In the genomic region with DNA sequence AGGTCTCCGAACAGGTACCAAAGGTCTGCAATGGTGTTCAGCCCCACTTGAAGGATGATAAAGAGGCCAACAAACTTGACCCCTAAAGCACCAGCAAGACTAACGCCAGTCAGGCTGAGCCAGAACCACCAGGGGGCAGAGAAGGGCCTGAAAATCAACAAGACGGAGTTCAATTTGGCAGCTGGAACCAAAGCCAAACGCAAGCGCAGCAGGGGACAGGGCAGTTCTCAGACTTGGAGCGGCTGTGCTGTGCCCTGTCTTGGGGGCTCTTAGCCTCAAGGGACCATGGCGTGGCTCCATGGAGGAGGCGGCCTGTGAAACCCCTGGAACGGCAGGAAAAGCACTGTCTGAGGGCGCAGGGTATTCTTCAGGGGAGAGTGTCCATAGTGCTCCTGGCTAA, we compare ENCODE assay signal across 1 cellular context.
TF ChIP-seq lines count a peak whose summit lies in the region.

No MANE protein-coding gene starts in this region.

TF ChIP-seq in HepG2, 621 proteins besides CTCF, POLR2A, EP300 and RAD21 (continued from another document):
- TF ChIP-seq, protein P1, sequence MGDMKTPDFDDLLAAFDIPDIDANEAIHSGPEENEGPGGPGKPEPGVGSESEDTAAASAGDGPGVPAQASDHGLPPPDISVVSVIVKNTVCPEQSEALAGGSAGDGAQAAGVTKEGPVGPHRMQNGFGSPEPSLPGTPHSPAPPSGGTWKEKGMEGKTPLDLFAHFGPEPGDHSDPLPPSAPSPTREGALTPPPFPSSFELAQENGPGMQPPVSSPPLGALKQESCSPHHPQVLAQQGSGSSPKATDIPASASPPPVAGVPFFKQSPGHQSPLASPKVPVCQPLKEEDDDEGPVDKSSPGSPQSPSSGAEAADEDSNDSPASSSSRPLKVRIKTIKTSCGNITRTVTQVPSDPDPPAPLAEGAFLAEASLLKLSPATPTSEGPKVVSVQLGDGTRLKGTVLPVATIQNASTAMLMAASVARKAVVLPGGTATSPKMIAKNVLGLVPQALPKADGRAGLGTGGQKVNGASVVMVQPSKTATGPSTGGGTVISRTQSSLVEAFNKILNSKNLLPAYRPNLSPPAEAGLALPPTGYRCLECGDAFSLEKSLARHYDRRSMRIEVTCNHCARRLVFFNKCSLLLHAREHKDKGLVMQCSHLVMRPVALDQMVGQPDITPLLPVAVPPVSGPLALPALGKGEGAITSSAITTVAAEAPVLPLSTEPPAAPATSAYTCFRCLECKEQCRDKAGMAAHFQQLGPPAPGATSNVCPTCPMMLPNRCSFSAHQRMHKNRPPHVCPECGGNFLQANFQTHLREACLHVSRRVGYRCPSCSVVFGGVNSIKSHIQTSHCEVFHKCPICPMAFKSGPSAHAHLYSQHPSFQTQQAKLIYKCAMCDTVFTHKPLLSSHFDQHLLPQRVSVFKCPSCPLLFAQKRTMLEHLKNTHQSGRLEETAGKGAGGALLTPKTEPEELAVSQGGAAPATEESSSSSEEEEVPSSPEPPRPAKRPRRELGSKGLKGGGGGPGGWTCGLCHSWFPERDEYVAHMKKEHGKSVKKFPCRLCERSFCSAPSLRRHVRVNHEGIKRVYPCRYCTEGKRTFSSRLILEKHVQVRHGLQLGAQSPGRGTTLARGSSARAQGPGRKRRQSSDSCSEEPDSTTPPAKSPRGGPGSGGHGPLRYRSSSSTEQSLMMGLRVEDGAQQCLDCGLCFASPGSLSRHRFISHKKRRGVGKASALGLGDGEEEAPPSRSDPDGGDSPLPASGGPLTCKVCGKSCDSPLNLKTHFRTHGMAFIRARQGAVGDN (CRISPR knock-in tag; IDR thresholded peaks at IDR 0.05): peak; percentile 57
- peak; percentile 65; the same call in 1 of the 2 replicates for TF ChIP-seq ZNF652 (CRISPR knock-in tag; IDR thresholded peaks at IDR 0.05; ENCODE audit: borderline replicate concordance, low read depth)
- TF ChIP-seq FOSL2 (CRISPR knock-in tag; IDR thresholded peaks at IDR 0.05): peak; percentile 37
- TF ChIP-seq FOSL1 (CRISPR knock-in tag; IDR thresholded peaks at IDR 0.05; ENCODE audit: borderline replicate concordance): no peak
- TF ChIP-seq GABPA (IDR thresholded peaks at IDR 0.05; ENCODE audit: low read depth, low read length): no peak
- TF ChIP-seq GABPA (CRISPR knock-in tag; IDR thresholded peaks at IDR 0.05; ENCODE audit: low read depth): no peak
- peak; percentile 58; the same call in 1 of the 2 replicates for TF ChIP-seq REPIN1 (CRISPR knock-in tag; IDR thresholded peaks at IDR 0.05; ENCODE audit: borderline replicate concordance, low read depth)
- TF ChIP-seq, protein P2, sequence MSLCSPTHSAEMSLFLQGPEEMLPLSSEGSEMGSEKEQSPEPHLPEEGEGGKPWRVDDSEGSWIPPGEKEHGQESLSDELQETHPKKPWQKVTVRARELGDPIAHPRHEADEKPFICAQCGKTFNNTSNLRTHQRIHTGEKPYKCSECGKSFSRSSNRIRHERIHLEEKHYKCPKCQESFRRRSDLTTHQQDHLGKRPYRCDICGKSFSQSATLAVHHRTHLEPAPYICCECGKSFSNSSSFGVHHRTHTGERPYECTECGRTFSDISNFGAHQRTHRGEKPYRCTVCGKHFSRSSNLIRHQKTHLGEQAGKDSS (CRISPR knock-in tag; IDR thresholded peaks at IDR 0.05; ENCODE audit: borderline replicate concordance, low read depth): no peak
- TF ChIP-seq, protein P3, sequence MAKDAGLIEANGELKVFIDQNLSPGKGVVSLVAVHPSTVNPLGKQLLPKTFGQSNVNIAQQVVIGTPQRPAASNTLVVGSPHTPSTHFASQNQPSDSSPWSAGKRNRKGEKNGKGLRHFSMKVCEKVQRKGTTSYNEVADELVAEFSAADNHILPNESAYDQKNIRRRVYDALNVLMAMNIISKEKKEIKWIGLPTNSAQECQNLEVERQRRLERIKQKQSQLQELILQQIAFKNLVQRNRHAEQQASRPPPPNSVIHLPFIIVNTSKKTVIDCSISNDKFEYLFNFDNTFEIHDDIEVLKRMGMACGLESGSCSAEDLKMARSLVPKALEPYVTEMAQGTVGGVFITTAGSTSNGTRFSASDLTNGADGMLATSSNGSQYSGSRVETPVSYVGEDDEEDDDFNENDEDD (CRISPR knock-in tag; IDR thresholded peaks at IDR 0.05; ENCODE audit: borderline replicate concordance): no peak
- TF ChIP-seq MEIS2 (CRISPR knock-in tag; IDR thresholded peaks at IDR 0.05): no peak
- TF ChIP-seq FOXO1 (CRISPR knock-in tag; IDR thresholded peaks at IDR 0.05): no peak; the same call in 1 of the 2 replicates
- TF ChIP-seq MEIS1 (CRISPR knock-in tag; IDR thresholded peaks at IDR 0.05; ENCODE audit: borderline replicate concordance): no peak
- no peak for TF ChIP-seq RAD51 (IDR thresholded peaks at IDR 0.05; ENCODE audit: borderline replicate concordance)
- TF ChIP-seq AGO2 (optimal IDR thresholded peaks at IDR 0.05; ENCODE audit: low read depth, low read length): no peak
- TF ChIP-seq SAP130 (CRISPR knock-in tag; IDR thresholded peaks at IDR 0.05; ENCODE audit: low read depth): 0 out of 2 replicates have a peak, but pooled peaks have one; percentile 15
- TF ChIP-seq SYNCRIP (IDR thresholded peaks at IDR 0.05; ENCODE audit: insufficient read depth, low read depth, low read length): no peak
- no peak for TF ChIP-seq LCORL (IDR thresholded peaks at IDR 0.05)
- 0 out of 2 replicates have a peak, but pooled peaks have one; percentile 22 for TF ChIP-seq LCORL (CRISPR knock-in tag; IDR thresholded peaks at IDR 0.05)
- TF ChIP-seq, protein P4, sequence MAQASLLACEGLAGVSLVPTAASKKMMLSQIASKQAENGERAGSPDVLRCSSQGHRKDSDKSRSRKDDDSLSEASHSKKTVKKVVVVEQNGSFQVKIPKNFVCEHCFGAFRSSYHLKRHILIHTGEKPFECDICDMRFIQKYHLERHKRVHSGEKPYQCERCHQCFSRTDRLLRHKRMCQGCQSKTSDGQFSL (CRISPR knock-in tag; IDR thresholded peaks at IDR 0.05): no peak
- TF ChIP-seq ZNF263 (CRISPR knock-in tag; IDR thresholded peaks at IDR 0.05): no peak
- TF ChIP-seq NR2F1 (CRISPR knock-in tag; IDR thresholded peaks at IDR 0.05): 0 out of 4 replicates have a peak, but pooled peaks of 1 of the 2 experiments have one; percentile 21
- peak; percentile 20; the same call in 1 of the 3 replicates for TF ChIP-seq MXI1 (IDR thresholded peaks at IDR 0.05; ENCODE audit: borderline replicate concordance, low read depth, low read length)
- TF ChIP-seq, protein P5, sequence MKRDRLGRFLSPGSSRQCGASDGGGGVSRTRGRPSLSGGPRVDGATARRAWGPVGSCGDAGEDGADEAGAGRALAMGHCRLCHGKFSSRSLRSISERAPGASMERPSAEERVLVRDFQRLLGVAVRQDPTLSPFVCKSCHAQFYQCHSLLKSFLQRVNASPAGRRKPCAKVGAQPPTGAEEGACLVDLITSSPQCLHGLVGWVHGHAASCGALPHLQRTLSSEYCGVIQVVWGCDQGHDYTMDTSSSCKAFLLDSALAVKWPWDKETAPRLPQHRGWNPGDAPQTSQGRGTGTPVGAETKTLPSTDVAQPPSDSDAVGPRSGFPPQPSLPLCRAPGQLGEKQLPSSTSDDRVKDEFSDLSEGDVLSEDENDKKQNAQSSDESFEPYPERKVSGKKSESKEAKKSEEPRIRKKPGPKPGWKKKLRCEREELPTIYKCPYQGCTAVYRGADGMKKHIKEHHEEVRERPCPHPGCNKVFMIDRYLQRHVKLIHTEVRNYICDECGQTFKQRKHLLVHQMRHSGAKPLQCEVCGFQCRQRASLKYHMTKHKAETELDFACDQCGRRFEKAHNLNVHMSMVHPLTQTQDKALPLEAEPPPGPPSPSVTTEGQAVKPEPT (CRISPR knock-in tag; IDR thresholded peaks at IDR 0.05; ENCODE audit: low read depth): no peak
- peak; percentile 62; the same call in 1 of the 2 replicates for TF ChIP-seq NRL (CRISPR knock-in tag; IDR thresholded peaks at IDR 0.05; ENCODE audit: borderline replicate concordance)
- TF ChIP-seq, protein P6, sequence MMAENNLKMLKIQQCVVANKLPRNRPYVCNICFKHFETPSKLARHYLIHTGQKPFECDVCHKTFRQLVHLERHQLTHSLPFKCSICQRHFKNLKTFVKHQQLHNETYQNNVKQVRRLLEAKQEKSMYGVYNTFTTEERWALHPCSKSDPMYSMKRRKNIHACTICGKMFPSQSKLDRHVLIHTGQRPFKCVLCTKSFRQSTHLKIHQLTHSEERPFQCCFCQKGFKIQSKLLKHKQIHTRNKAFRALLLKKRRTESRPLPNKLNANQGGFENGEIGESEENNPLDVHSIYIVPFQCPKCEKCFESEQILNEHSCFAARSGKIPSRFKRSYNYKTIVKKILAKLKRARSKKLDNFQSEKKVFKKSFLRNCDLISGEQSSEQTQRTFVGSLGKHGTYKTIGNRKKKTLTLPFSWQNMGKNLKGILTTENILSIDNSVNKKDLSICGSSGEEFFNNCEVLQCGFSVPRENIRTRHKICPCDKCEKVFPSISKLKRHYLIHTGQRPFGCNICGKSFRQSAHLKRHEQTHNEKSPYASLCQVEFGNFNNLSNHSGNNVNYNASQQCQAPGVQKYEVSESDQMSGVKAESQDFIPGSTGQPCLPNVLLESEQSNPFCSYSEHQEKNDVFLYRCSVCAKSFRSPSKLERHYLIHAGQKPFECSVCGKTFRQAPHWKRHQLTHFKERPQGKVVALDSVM (CRISPR knock-in tag; IDR thresholded peaks at IDR 0.05): no peak
- TF ChIP-seq, protein P7, sequence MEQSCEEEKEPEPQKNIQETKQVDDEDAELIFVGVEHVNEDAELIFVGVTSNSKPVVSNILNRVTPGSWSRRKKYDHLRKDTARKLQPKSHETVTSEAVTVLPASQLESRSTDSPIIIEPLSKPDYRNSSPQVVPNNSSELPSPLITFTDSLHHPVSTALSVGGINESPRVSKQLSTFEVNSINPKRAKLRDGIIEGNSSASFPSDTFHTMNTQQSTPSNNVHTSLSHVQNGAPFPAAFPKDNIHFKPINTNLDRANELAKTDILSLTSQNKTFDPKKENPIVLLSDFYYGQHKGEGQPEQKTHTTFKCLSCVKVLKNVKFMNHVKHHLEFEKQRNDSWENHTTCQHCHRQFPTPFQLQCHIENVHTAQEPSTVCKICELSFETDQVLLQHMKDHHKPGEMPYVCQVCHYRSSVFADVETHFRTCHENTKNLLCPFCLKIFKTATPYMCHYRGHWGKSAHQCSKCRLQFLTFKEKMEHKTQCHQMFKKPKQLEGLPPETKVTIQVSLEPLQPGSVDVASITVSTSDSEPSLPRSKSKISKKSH (CRISPR knock-in tag; IDR thresholded peaks at IDR 0.05; ENCODE audit: borderline replicate concordance): 0 out of 2 replicates have a peak, but pooled peaks have one; percentile 42
- no peak for TF ChIP-seq FOXA1 (IDR thresholded peaks at IDR 0.05)
- peak; percentile 88 for TF ChIP-seq FOXA1 (CRISPR knock-in tag; IDR thresholded peaks at IDR 0.05)
- TF ChIP-seq BCL6 (CRISPR knock-in tag; IDR thresholded peaks at IDR 0.05): no peak
- TF ChIP-seq ZNF598 (CRISPR knock-in tag; IDR thresholded peaks at IDR 0.05; ENCODE audit: borderline replicate concordance): no peak
- TF ChIP-seq RELA (CRISPR knock-in tag; IDR thresholded peaks at IDR 0.05): no peak
- TF ChIP-seq AHR (CRISPR knock-in tag; IDR thresholded peaks at IDR 0.05): no peak
- no peak for TF ChIP-seq MTF2 (CRISPR knock-in tag; IDR thresholded peaks at IDR 0.05; ENCODE audit: borderline replicate concordance)
- no peak for TF ChIP-seq GZF1 (CRISPR knock-in tag; IDR thresholded peaks at IDR 0.05)
- TF ChIP-seq, protein P8, sequence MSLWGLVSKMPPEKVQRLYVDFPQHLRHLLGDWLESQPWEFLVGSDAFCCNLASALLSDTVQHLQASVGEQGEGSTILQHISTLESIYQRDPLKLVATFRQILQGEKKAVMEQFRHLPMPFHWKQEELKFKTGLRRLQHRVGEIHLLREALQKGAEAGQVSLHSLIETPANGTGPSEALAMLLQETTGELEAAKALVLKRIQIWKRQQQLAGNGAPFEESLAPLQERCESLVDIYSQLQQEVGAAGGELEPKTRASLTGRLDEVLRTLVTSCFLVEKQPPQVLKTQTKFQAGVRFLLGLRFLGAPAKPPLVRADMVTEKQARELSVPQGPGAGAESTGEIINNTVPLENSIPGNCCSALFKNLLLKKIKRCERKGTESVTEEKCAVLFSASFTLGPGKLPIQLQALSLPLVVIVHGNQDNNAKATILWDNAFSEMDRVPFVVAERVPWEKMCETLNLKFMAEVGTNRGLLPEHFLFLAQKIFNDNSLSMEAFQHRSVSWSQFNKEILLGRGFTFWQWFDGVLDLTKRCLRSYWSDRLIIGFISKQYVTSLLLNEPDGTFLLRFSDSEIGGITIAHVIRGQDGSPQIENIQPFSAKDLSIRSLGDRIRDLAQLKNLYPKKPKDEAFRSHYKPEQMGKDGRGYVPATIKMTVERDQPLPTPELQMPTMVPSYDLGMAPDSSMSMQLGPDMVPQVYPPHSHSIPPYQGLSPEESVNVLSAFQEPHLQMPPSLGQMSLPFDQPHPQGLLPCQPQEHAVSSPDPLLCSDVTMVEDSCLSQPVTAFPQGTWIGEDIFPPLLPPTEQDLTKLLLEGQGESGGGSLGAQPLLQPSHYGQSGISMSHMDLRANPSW (CRISPR knock-in tag; IDR thresholded peaks at IDR 0.05; ENCODE audit: borderline replicate concordance): no peak
- TF ChIP-seq, protein P9, sequence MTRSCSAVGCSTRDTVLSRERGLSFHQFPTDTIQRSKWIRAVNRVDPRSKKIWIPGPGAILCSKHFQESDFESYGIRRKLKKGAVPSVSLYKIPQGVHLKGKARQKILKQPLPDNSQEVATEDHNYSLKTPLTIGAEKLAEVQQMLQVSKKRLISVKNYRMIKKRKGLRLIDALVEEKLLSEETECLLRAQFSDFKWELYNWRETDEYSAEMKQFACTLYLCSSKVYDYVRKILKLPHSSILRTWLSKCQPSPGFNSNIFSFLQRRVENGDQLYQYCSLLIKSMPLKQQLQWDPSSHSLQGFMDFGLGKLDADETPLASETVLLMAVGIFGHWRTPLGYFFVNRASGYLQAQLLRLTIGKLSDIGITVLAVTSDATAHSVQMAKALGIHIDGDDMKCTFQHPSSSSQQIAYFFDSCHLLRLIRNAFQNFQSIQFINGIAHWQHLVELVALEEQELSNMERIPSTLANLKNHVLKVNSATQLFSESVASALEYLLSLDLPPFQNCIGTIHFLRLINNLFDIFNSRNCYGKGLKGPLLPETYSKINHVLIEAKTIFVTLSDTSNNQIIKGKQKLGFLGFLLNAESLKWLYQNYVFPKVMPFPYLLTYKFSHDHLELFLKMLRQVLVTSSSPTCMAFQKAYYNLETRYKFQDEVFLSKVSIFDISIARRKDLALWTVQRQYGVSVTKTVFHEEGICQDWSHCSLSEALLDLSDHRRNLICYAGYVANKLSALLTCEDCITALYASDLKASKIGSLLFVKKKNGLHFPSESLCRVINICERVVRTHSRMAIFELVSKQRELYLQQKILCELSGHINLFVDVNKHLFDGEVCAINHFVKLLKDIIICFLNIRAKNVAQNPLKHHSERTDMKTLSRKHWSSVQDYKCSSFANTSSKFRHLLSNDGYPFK (CRISPR knock-in tag; IDR thresholded peaks at IDR 0.05; ENCODE audit: borderline replicate concordance): no peak
- TF ChIP-seq ZFP1 (CRISPR knock-in tag; IDR thresholded peaks at IDR 0.05): no peak
- no peak for TF ChIP-seq ETV5 (CRISPR knock-in tag; IDR thresholded peaks at IDR 0.05; ENCODE audit: borderline replicate concordance)
